Comparison of ENCODE assay signal across 27 cellular contexts in the genomic region with DNA sequence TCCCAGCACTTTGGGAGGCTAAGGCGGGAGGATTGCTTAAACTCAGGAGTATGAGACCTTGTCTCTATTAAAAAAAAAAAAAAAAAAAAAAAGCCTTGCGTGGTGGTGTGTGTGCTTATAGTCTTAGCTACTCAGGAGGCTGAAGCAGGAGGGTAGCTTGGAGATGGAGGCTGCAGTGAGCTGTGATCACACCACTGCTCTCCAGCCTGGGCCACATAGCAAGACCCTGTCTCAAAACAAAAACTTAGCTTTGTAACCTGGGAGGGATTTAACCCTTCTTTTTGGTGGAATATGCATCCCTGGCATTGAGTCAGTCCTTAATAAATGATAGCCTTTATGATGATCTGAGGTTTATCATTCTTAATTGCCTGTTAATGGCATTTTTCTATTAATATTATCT.
"Had no signal": no experiment of that assay in that cellular context is flagged by ENCODE, and none has a peak within 500 bp of the region (broad histone marks: within the 10 kb centered on the region; RNA-seq: fewer than 3 reads in every experiment).

No MANE protein-coding gene starts in this region.

- H3K27me3 ChIP-seq: esophagus squamous epithelium, heart right ventricle, left lung, neural progenitor cell, right atrium auricular region, sigmoid colon, stomach, thyroid gland, vagina had no signal

- H3K9ac ChIP-seq: neural progenitor cell had no signal

- DNase-seq: effector memory CD4-positive, alpha-beta T cell; erythroblast; esophagus squamous epithelium; foreskin melanocyte; glutamatergic neuron; heart right ventricle; hippocampal formation; left cardiac atrium; left lung; mesenchymal stem cell; mucosa of descending colon; naive B cell; sigmoid colon; stimulated activated CD4-positive, alpha-beta T cell treated with anti-CD3 and anti-CD28 coated beads, Interleukin-2, amount 100 ng/mL, for 24 hours; stimulated activated CD4-positive, alpha-beta T cell treated with anti-CD3 and anti-CD28 coated beads, Interleukin-4, amount 100 ng/mL, for 24 hours; stimulated activated naive CD4-positive, alpha-beta T cell treated with Interleukin-2 at 50 U/mL for 16 hours; stomach; thyroid gland; trophoblast cell had no signal

- H3K27ac ChIP-seq: esophagus squamous epithelium, heart right ventricle, left lung, neural progenitor cell, prostate gland, right atrium auricular region, sigmoid colon, stomach, thyroid gland, vagina had no signal

- H3K4me3 Mint-ChIP-seq: dendritic cell treated with granulocyte-macrophage colony-stimulating factor and Interleukin-4, amounts not matched to agents 40 ng/mL and 50 ng/mL, for 4 days; mesothelial cell of epicardium; naive B cell; natural killer cell treated with Interleukin-12 subunit alpha and Interleukin-12 subunit beta and Interleukin-15 and Interleukin-18, amount 100 ng/mL, for 72 hours; neural progenitor cell; stimulated activated effector memory CD8-positive, alpha-beta T cell treated with anti-CD3 and anti-CD28 coated beads, Interleukin-12 subunit alpha, Interleukin-12 subunit beta, amount 100 ng/mL, for 72 hours had no signal

- H3K27me3 Mint-ChIP-seq: dendritic cell treated with granulocyte-macrophage colony-stimulating factor and Interleukin-4, amounts not matched to agents 40 ng/mL and 50 ng/mL, for 4 days; naive B cell; natural killer cell treated with Interleukin-12 subunit alpha and Interleukin-12 subunit beta and Interleukin-15 and Interleukin-18, amount 100 ng/mL, for 72 hours had no signal

- H3K4me2 ChIP-seq: neural progenitor cell had no signal

- H3K4me1 ChIP-seq: prostate gland had no signal

- H3K9me3 Mint-ChIP-seq: dendritic cell treated with granulocyte-macrophage colony-stimulating factor and Interleukin-4, amounts not matched to agents 40 ng/mL and 50 ng/mL, for 4 days; mesothelial cell of epicardium; naive B cell; natural killer cell treated with Interleukin-12 subunit alpha and Interleukin-12 subunit beta and Interleukin-15 and Interleukin-18, amount 100 ng/mL, for 72 hours; neural progenitor cell; stimulated activated effector memory CD8-positive, alpha-beta T cell treated with anti-CD3 and anti-CD28 coated beads, Interleukin-12 subunit alpha, Interleukin-12 subunit beta, amount 100 ng/mL, for 72 hours had no signal

- H3K36me3 ChIP-seq: prostate gland had no signal

- H3K36me3 Mint-ChIP-seq: natural killer cell treated with Interleukin-12 subunit alpha and Interleukin-12 subunit beta and Interleukin-15 and Interleukin-18, amount 100 ng/mL, for 72 hours had no signal

- H3K27ac Mint-ChIP-seq: dendritic cell treated with granulocyte-macrophage colony-stimulating factor and Interleukin-4, amounts not matched to agents 40 ng/mL and 50 ng/mL, for 4 days; mesothelial cell of epicardium; natural killer cell treated with Interleukin-12 subunit alpha and Interleukin-12 subunit beta and Interleukin-15 and Interleukin-18, amount 100 ng/mL, for 72 hours; neural progenitor cell; stimulated activated effector memory CD8-positive, alpha-beta T cell treated with anti-CD3 and anti-CD28 coated beads, Interleukin-12 subunit alpha, Interleukin-12 subunit beta, amount 100 ng/mL, for 72 hours had no signal

- H3K4me3 ChIP-seq: esophagus squamous epithelium, heart right ventricle, left lung, mucosa of descending colon, neural progenitor cell, prostate gland, right atrium auricular region, sigmoid colon, stomach, thyroid gland, vagina had no signal

- H3K9me3 ChIP-seq: esophagus squamous epithelium, heart right ventricle, left lung, mucosa of descending colon, prostate gland, right atrium auricular region, sigmoid colon, stomach, thyroid gland, vagina had no signal

- H2AFZ ChIP-seq: neural progenitor cell had no signal
